ENCODE assay signal across 10 cellular contexts in the genomic region with DNA sequence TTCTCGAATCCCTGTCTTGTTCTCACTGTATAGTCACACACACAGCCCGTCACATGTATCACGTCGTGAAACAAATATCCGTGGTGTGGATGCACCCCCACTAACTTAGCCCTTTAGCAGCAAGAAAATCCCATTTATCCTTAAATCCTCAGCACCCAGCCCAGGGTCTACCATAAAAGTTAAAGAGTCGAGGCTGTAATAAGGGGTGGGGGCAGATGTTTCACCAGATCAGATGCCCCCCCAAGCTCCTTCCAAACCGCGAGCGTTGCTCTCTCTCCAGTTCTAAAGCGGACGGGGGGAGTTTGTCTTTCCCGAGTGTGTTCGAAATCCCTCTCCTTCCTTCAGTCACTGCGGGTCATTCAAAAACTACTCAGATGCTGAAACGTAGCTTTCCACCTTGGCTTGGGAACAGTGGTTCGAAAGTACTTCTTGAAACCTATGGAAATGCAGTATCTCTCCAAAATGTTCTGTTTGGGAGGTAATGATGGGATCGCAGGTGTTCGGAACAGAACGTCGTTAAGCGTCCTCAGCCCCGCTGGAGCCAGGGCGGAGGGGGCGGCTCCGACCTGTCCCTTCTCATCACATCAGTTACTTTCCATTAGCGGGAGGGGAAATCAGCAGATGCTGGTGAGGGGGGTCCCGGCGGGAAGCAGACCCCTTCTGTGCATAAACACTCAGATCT.
DNase-seq lines count a peak whose midpoint lies in the region; ATAC-seq lines count a peak whose summit lies in the region.
"Had no signal": no experiment of that assay in that cellular context is flagged by ENCODE, and none has a peak within 500 bp of the region (broad histone marks: within the 10 kb centered on the region; RNA-seq: fewer than 3 reads in every experiment).

No MANE protein-coding gene starts in this region.

- H3K4me1 Mint-ChIP-seq in CD8-positive, alpha-beta memory T cell = peaks cover 16 to 32% (median 19%) of the 10 kb centered on the region in 3 donors
- peaks cover 25% of the 10 kb centered on the region for H3K4me1 Mint-ChIP-seq in activated naive CD8-positive, alpha-beta T cell treated with anti-CD3 and anti-CD28 coated beads, Interleukin-2, amount 50 U/mL, for 24 hours
- H3K4me1 Mint-ChIP-seq in natural killer cell treated with Interleukin-12 subunit alpha and Interleukin-12 subunit beta and Interleukin-15 and Interleukin-18, amount 100 ng/mL, for 72 hours (ENCODE audit: low read depth in 2 of 2) = peaks cover 16 to 19% of the 10 kb centered on the region in 2 donors

- no peaks in the 10 kb centered on the region for H3K36me3 ChIP-seq in BLaER1
- no peaks in the 10 kb centered on the region for H3K36me3 ChIP-seq in CD8-positive, alpha-beta memory T cell (ENCODE audit: insufficient read depth, low read length)
- H3K36me3 ChIP-seq: upper lobe of left lung had no signal

- peak overlapping the region; percentile 53 to 86 (median 79) for H3K4me3 Mint-ChIP-seq in CD8-positive, alpha-beta memory T cell
- peak overlapping the region; percentile 55 for H3K4me3 Mint-ChIP-seq in activated naive CD8-positive, alpha-beta T cell treated with anti-CD3 and anti-CD28 coated beads, Interleukin-2, amount 50 U/mL, for 24 hours
- H3K4me3 Mint-ChIP-seq in natural killer cell treated with Interleukin-12 subunit alpha and Interleukin-12 subunit beta and Interleukin-15 and Interleukin-18, amount 100 ng/mL, for 72 hours = peak overlapping the region; percentile 77

- no peak overlapping the region for H3K27ac ChIP-seq in BLaER1
- H3K27ac ChIP-seq in CD8-positive, alpha-beta memory T cell (ENCODE audit: low read depth, low read length) = no peak overlapping the region

- peaks cover 41% of the 10 kb centered on the region for H3K27me3 ChIP-seq in BLaER1
- peaks cover 11% of the 10 kb centered on the region for H3K27me3 ChIP-seq in CD8-positive, alpha-beta memory T cell (ENCODE audit: insufficient read depth, low read length, poor library complexity, severe bottlenecking)

- peak overlapping the region in 4 of 8 donors; percentile 12 to 60 (median 50) for H3K27ac Mint-ChIP-seq in CD8-positive, alpha-beta memory T cell
- H3K27ac Mint-ChIP-seq in activated naive CD8-positive, alpha-beta T cell treated with anti-CD3 and anti-CD28 coated beads, Interleukin-2, amount 50 U/mL, for 24 hours = no peak overlapping the region
- no peak overlapping the region for H3K27ac Mint-ChIP-seq in natural killer cell treated with Interleukin-12 subunit alpha and Interleukin-12 subunit beta and Interleukin-15 and Interleukin-18, amount 100 ng/mL, for 72 hours

- CTCF ChIA-PET in CD8-positive, alpha-beta memory T cell (lab: Charles Lee) = no interaction called here

- no peak overlapping the region for H3K9ac ChIP-seq in BLaER1

- DNase-seq in CD8-positive, alpha-beta memory T cell = peak in 1 of 5 donors; percentile 14
- no peak for DNase-seq in activated naive CD8-positive, alpha-beta T cell treated with anti-CD3 and anti-CD28 coated beads, Interleukin-2, amount 50 U/mL, for 24 hours
- no peak for DNase-seq in natural killer cell treated with Interleukin-12 subunit alpha and Interleukin-12 subunit beta and Interleukin-15 and Interleukin-18, amount 100 ng/mL, for 72 hours (ENCODE audit: low spot score)
- DNase-seq in Kasumi-1 (lab: John Stamatoyannopoulos, UW) (no peak), NCI-H1436 treated with DMSO at 0.1 percent for 48 hours (lab: John Stamatoyannopoulos, UW) (no peak), COLO829 (ENCODE audit: low spot score) (no peak)
- DNase-seq: SW 1271 had no signal

- no peak overlapping the region for H3K4me3 ChIP-seq in BLaER1
- H3K4me3 ChIP-seq in CD8-positive, alpha-beta memory T cell (ENCODE audit: low read length) = no peak overlapping the region

- no peaks in the 10 kb centered on the region for H4K20me1 ChIP-seq in BLaER1

- ATAC-seq in activated naive CD8-positive, alpha-beta T cell treated with anti-CD3 and anti-CD28 coated beads, Interleukin-2, amount 50 U/mL, for 24 hours = no peak
- no peak for ATAC-seq in natural killer cell treated with Interleukin-12 subunit alpha and Interleukin-12 subunit beta and Interleukin-15 and Interleukin-18, amount 100 ng/mL, for 72 hours
- no peak for ATAC-seq in GM21825 (IDR thresholded peaks at IDR 0.05; ENCODE audit: unreplicated experiment)

- POLR2A ChIA-PET in CD8-positive, alpha-beta memory T cell (lab: Charles Lee) = no interaction called here

- H3K27me3 Mint-ChIP-seq in CD8-positive, alpha-beta memory T cell = peaks cover 23 to 40% of the 10 kb centered on the region in 2 donors
- H3K27me3 Mint-ChIP-seq in activated naive CD8-positive, alpha-beta T cell treated with anti-CD3 and anti-CD28 coated beads, Interleukin-2, amount 50 U/mL, for 24 hours = peaks cover 21% of the 10 kb centered on the region
- peaks cover 11 to 15% of the 10 kb centered on the region in 2 donors for H3K27me3 Mint-ChIP-seq in natural killer cell treated with Interleukin-12 subunit alpha and Interleukin-12 subunit beta and Interleukin-15 and Interleukin-18, amount 100 ng/mL, for 72 hours

- H3K36me3 Mint-ChIP-seq in CD8-positive, alpha-beta memory T cell = peaks cover 0 to 3% (median 0%) of the 10 kb centered on the region in 3 donors
- no peaks in the 10 kb centered on the region for H3K36me3 Mint-ChIP-seq in activated naive CD8-positive, alpha-beta T cell treated with anti-CD3 and anti-CD28 coated beads, Interleukin-2, amount 50 U/mL, for 24 hours (ENCODE audit: low read depth)
- H3K36me3 Mint-ChIP-seq in natural killer cell treated with Interleukin-12 subunit alpha and Interleukin-12 subunit beta and Interleukin-15 and Interleukin-18, amount 100 ng/mL, for 72 hours = no peaks in the 10 kb centered on the region

- no peaks in the 10 kb centered on the region for H3K9me3 Mint-ChIP-seq in CD8-positive, alpha-beta memory T cell
- H3K9me3 Mint-ChIP-seq in activated naive CD8-positive, alpha-beta T cell treated with anti-CD3 and anti-CD28 coated beads, Interleukin-2, amount 50 U/mL, for 24 hours = no peaks in the 10 kb centered on the region
- H3K9me3 Mint-ChIP-seq in natural killer cell treated with Interleukin-12 subunit alpha and Interleukin-12 subunit beta and Interleukin-15 and Interleukin-18, amount 100 ng/mL, for 72 hours = no peaks in the 10 kb centered on the region

- peaks cover 26% of the 10 kb centered on the region for H3K9me3 ChIP-seq in BLaER1
- H3K9me3 ChIP-seq in CD8-positive, alpha-beta memory T cell (ENCODE audit: low read length) = no peaks in the 10 kb centered on the region
- H3K9me3 ChIP-seq: upper lobe of left lung had no signal

- H3K4me1 ChIP-seq in BLaER1 = peaks cover 31% of the 10 kb centered on the region
- H3K4me1 ChIP-seq in CD8-positive, alpha-beta memory T cell (ENCODE audit: insufficient read depth, low read length) = peaks cover 17% of the 10 kb centered on the region

- H3K4me2 ChIP-seq in BLaER1 = 0 out of 2 replicates have a peak overlapping the region, but pooled peaks have one; percentile 19
